8 cellular contexts compared by ENCODE assay signal in the genomic region with DNA sequence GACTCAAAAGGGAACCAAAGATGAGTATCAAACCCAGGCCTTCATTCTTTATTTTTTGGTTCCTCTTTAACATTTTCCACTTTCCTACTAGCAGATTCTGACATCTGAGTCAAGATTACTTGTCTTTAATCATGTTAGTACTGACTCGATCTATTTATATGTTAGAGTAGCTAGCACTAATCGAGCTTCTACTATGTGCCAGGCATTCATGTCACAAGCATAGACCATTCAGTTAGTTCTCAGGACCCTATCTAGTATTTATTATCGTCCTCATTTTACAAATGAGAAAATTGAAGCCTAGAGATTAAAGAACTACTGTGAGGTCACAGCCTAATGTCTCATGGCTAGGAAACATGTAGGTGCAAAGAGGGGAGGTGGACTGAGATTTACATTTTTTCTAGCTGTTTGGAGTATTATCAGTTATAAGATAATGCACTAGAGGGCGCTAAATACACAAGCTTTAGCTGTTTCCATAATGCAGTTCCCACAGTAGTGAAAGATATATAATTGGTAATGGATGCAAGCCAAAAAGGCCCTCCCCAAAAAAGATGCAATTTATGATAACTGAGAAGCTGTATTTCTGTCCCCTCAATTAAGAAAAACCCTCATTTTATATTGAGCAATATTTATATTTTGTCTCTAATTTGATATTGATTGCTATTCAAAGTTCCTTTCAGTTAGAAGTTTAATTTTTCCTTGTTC. TPM values are rescaled to one million over a fixed set of nuclear protein-coding genes. Genes with fewer than 3 reads are reported as not detected.
DNase-seq lines count a peak whose midpoint lies in the region; ATAC-seq and TF ChIP-seq lines count a peak whose summit lies in the region.

No MANE protein-coding gene starts in this region.

- H2AFZ ChIP-seq in OCI-LY3 (ENCODE audit: low read depth, low read length): no peak overlapping the region

- peaks cover 21% of the 10 kb centered on the region for H4K20me1 ChIP-seq in OCI-LY3 (ENCODE audit: insufficient read depth, low read length)

- peak overlapping the region; percentile 44 for H3K27ac ChIP-seq in OCI-LY3 (ENCODE audit: low read length)

- peak; percentile 83 for TF ChIP-seq CTCF in OCI-LY3 (IDR thresholded peaks at IDR 0.05; ENCODE audit: low read depth, low read length)

- H3K36me3 Mint-ChIP-seq in IgD-negative memory B cell: no peaks in the 10 kb centered on the region

- no peaks in the 10 kb centered on the region for H3K36me3 ChIP-seq in OCI-LY3 (replicated peaks; ENCODE audit: low read depth, low read length)

- H3K27me3 Mint-ChIP-seq in IgD-negative memory B cell: no peaks in the 10 kb centered on the region

- peak overlapping the region; percentile 27; the same call in 1 of the 2 replicates for H3K4me3 ChIP-seq in OCI-LY3 (ENCODE audit: low read length)

- ATAC-seq in GM18498 (IDR thresholded peaks at IDR 0.05; ENCODE audit: unreplicated experiment): no peak
- no peak for ATAC-seq in HG02840 (IDR thresholded peaks at IDR 0.05; ENCODE audit: low FRiP score, unreplicated experiment)
- no peak for ATAC-seq in left colon

- H3K9me3 ChIP-seq in OCI-LY3 (ENCODE audit: insufficient read depth, low read length): no peaks in the 10 kb centered on the region

- H3K4me1 ChIP-seq in OCI-LY3 (ENCODE audit: low read length): peaks cover 40% of the 10 kb centered on the region

- peaks cover 26% of the 10 kb centered on the region for H3K79me2 ChIP-seq in OCI-LY3 (ENCODE audit: low read length)

- H3K27ac Mint-ChIP-seq in IgD-negative memory B cell: peak overlapping the region; percentile 69 to 95 (median 71)

- DNase-seq in DMS53 treated with DMSO at 0.1 percent for 48 hours (lab: John Stamatoyannopoulos, UW; ENCODE audit: unreplicated experiment) (peak; percentile 56), middle frontal gyrus (ENCODE audit: extremely low spot score, low spot score) (peak; percentile 51), left colon (no peak)
- DNase-seq in central memory CD4-positive, alpha-beta T cell: peak; percentile 67

- no peaks in the 10 kb centered on the region for H3K27me3 ChIP-seq in OCI-LY3 (ENCODE audit: low read depth, low read length)

- H3K4me2 ChIP-seq in OCI-LY3 (ENCODE audit: low read length): peak overlapping the region; percentile 56

- H3K4me3 Mint-ChIP-seq in IgD-negative memory B cell: peak overlapping the region in 2 of 4 donors; percentile 37 to 53

- peak overlapping the region; percentile 19; the same call in 1 of the 2 replicates for H3K9ac ChIP-seq in OCI-LY3 (ENCODE audit: low read length)

- intact Hi-C loops in left colon (cut with DNase I, micrococcal nuclease): loop anchor here in 1 of 2 donors (5.0 kb wide), 1 partner anchor 36 kb away; no protein-coding TSS in a partner anchor

- peaks cover 37 to 42% (median 38%) of the 10 kb centered on the region in 3 donors for H3K4me1 Mint-ChIP-seq in IgD-negative memory B cell

- no peaks in the 10 kb centered on the region for H3K9me3 Mint-ChIP-seq in IgD-negative memory B cell

RNA-seq across cellular contexts. Expression of gene KMT2E, which starts 32.9 kb away (rescaled TPM):
- polyA plus RNA-seq in IgD-negative memory B cell: 239 TPM
- 100 to 1,000 TPM; 119 TPM for total RNA-seq in left colon

Comparison
In these comparisons a context has a peak if more than half of its experiments do, and no peak if none do; other contexts are left out.
1. DNase-seq: peak in DMS53 treated with DMSO at 0.1 percent for 48 hours (single experiment), central memory CD4-positive, alpha-beta T cell (single experiment) and middle frontal gyrus (single experiment); none in left colon (0 of 2).